15 cellular contexts compared by ENCODE assay signal in the genomic region with DNA sequence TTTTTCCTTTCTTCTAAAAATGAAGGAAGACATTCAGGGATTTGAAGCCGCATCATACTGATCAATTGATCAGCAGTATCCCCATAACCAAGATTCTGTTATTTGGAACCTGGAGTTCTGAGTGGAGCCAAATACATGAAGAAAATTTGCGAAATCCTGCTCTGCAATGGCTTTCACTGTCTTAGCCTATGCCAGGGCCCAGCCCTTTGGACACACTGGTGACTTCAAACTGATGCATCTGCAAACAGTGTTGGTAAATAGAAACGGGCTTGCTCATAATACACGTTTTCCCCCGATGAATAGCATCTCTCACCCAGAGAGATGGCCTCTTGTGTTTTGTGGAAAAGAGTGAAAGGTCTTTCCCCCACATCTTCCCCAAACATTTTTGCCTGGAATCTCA.
A peak's percentile ranks its signal among the peaks of the same experiment; 100 is the strongest.
DNase-seq lines count a peak whose midpoint lies in the region; ATAC-seq, FAIRE-seq and TF ChIP-seq lines count a peak whose summit lies in the region.
"Had no signal": no experiment of that assay in that cellular context is flagged by ENCODE, and none has a peak within 500 bp of the region (broad histone marks: within the 10 kb centered on the region; RNA-seq: fewer than 3 reads in every experiment).

No MANE protein-coding gene starts in this region.

- in situ Hi-C loops in HepG2 (cut with HindIII; ENCODE audit: extremely low pct_ligation_motif_present, low pct_unique_long_range_greater_than_20kb), result no loop called here

- H3K4me2 ChIP-seq in HepG2 (ENCODE audit: low read depth, low read length) (no peak overlapping the region), neuronal stem cell (ENCODE audit: insufficient read depth, low read length, poor library complexity, severe bottlenecking) (no peak overlapping the region)
- H3K4me2 ChIP-seq: GM23338 had no signal

- no peaks in the 10 kb centered on the region for H3K27me3 Mint-ChIP-seq in glutamatergic neuron (ENCODE audit: unreplicated experiment)
- H3K27me3 Mint-ChIP-seq: B cell; CD4-positive, alpha-beta T cell had no signal

- peaks cover 5% of the 10 kb centered on the region for H3K9me3 Mint-ChIP-seq in glutamatergic neuron (ENCODE audit: unreplicated experiment)

- H2AFZ ChIP-seq in HepG2 (ENCODE audit: low read length) (no peak overlapping the region), neuronal stem cell (ENCODE audit: low read length) (peak overlapping the region; percentile 33)
- H2AFZ ChIP-seq: GM23338 had no signal

- no peak overlapping the region for H2BK12ac ChIP-seq in neuronal stem cell (ENCODE audit: low read length)

- H3K23ac ChIP-seq in neuronal stem cell (ENCODE audit: low read depth, low read length, poor library complexity), result no peak overlapping the region

- peaks cover 10% of the 10 kb centered on the region for H3K4me1 ChIP-seq in HepG2 (ENCODE audit: insufficient read depth, low read length)
- peaks cover 0 to 15% of the 10 kb centered on the region in 2 donors for H3K4me1 ChIP-seq in neuronal stem cell (ENCODE audit: control insufficient read depth in 2 of 2, insufficient read depth in 1 of 2, low read depth in 1 of 2, low read length in 2 of 2)

- no peaks in the 10 kb centered on the region for H3K79me2 ChIP-seq in HepG2 (ENCODE audit: insufficient read depth, low read length)

- no peak overlapping the region for H2BK5ac ChIP-seq in neuronal stem cell (ENCODE audit: low read length)

- no peak overlapping the region for H2BK15ac ChIP-seq in neuronal stem cell (ENCODE audit: low read length)

- peak; percentile 15 for FAIRE-seq in HepG2 (lab: Jason Lieb, UNC)
- FAIRE-seq: GM12892 had no signal

- peaks cover 9% of the 10 kb centered on the region for H3K36me3 Mint-ChIP-seq in glutamatergic neuron (ENCODE audit: unreplicated experiment)

- no peaks in the 10 kb centered on the region for H3K79me1 ChIP-seq in neuronal stem cell (ENCODE audit: low read depth, low read length)

- H3K4me3 Mint-ChIP-seq in glutamatergic neuron (ENCODE audit: unreplicated experiment), result no peak overlapping the region
- H3K4me3 Mint-ChIP-seq: B cell; CD4-positive, alpha-beta T cell; GM23338 had no signal

- no peak for TF ChIP-seq RAD21 in HepG2 (CRISPR knock-in tag; IDR thresholded peaks at IDR 0.05)

- POLR2A ChIA-PET in HepG2 (lab: Yijun Ruan, JAX), result no interaction called here

- H2AK5ac ChIP-seq in neuronal stem cell (ENCODE audit: low read depth, low read length), result no peak overlapping the region

- H3K27ac ChIP-seq in HepG2 (ENCODE audit: extremely low read length, insufficient read depth, low read length) (no peak overlapping the region), neuronal stem cell (replicated peaks; ENCODE audit: low read length) (no peak overlapping the region)

- TF ChIP-seq POLR2A in HepG2 (IDR thresholded peaks at IDR 0.05; ENCODE audit: insufficient read depth in 1 of 2, low read depth in 2 of 2, low read length in 2 of 2), result no peak

- no peaks in the 10 kb centered on the region for H4K20me1 ChIP-seq in HepG2 (ENCODE audit: insufficient read depth, low read length)

- TF ChIP-seq EP300 in HepG2 (IDR thresholded peaks at IDR 0.05; ENCODE audit: low read depth in 2 of 2, low read length in 2 of 2) (0 out of 4 replicates have a peak, but pooled peaks of 1 of the 2 experiments have one; percentile 8), HepG2 (CRISPR knock-in tag; IDR thresholded peaks at IDR 0.05; ENCODE audit: borderline replicate concordance) (no peak)

- no peaks in the 10 kb centered on the region for H3K4me1 Mint-ChIP-seq in glutamatergic neuron (ENCODE audit: low read depth, unreplicated experiment)
- H3K4me1 Mint-ChIP-seq: B cell, GM23338 had no signal

- no peak overlapping the region for H3K18ac ChIP-seq in neuronal stem cell (ENCODE audit: low read length)

- 25% methylated on average over 5 of the region's 5 CpGs for WGBS in HepG2 (ENCODE audit: low lambda C conversion rate)
- WGBS in neuronal stem cell (ENCODE audit: extremely low coverage in 2 of 2, insufficient read length in 2 of 2, insufficient replicate concordance in 1 of 2), 2 donors, result no CpG with 5 or more reads among the region's 5 CpGs

- BruUV-seq in HepG2 (replicated peaks; lab: Mats Ljungman, UMichigan), result no TSS peak

- H3K27me3 ChIP-seq in HepG2 (ENCODE audit: control insufficient read depth in 1 of 2, insufficient read depth in 2 of 2, low read length in 2 of 2), result no peaks in the 10 kb centered on the region
- H3K27me3 ChIP-seq in neuronal stem cell (ENCODE audit: control insufficient read depth in 3 of 3, insufficient read depth in 3 of 3, low read depth in 1 of 3, low read length in 3 of 3), result no peaks in the 10 kb centered on the region

- ATAC-seq in HepG2, result peak; percentile 88
- ATAC-seq: GM23338 had no signal

- no peak overlapping the region for H4K91ac ChIP-seq in neuronal stem cell (ENCODE audit: low read depth, low read length, poor library complexity)

- intact Hi-C loops in HepG2 (cut with micrococcal nuclease; ENCODE audit: unreplicated experiment), result no loop called here

- DNase-seq in NCI-H1417 (lab: John Stamatoyannopoulos, UW) (peak in 2 of 3 experiments; percentile 9 to 46), NCI-H1417 treated with DMSO at 0.1 percent for 48 hours (lab: John Stamatoyannopoulos, UW) (no peak), DMS53 treated with DMSO at 0.1 percent for 48 hours (lab: John Stamatoyannopoulos, UW; ENCODE audit: unreplicated experiment) (peak; percentile 7), HepG2 (ENCODE audit: low spot score) (peak; percentile 37), neuronal stem cell (ENCODE audit: low spot score) (no peak), glutamatergic neuron (no peak), T-helper 1 cell (no peak)
- DNase-seq: C1 segment of cervical spinal cord; CD4-positive, alpha-beta T cell; DND-41; GDM1; H7 had no signal

- no peak overlapping the region for H4K8ac ChIP-seq in neuronal stem cell (ENCODE audit: low read depth, low read length)

- H3K9me3 ChIP-seq in HepG2 (ENCODE audit: low read length), result peaks cover 10% of the 10 kb centered on the region; the same call in 1 of the 2 replicates
- peaks cover 1 to 11% of the 10 kb centered on the region in 2 donors for H3K9me3 ChIP-seq in neuronal stem cell (replicated peaks in 1 of 2; ENCODE audit: control insufficient read depth in 2 of 2, insufficient read depth in 1 of 2, low read depth in 1 of 2, low read length in 2 of 2)

- no peak overlapping the region for H3K9ac ChIP-seq in HepG2 (ENCODE audit: insufficient read depth, low read depth, low read length)
- no peak overlapping the region for H3K9ac ChIP-seq in neuronal stem cell (ENCODE audit: low read depth, low read length, poor library complexity)

- H3K36me3 ChIP-seq in HepG2 (replicated peaks in 1 of 2; ENCODE audit: control insufficient read depth in 1 of 2, insufficient read depth in 2 of 2, low read length in 2 of 2) (no peaks in the 10 kb centered on the region), neuronal stem cell (replicated peaks in 1 of 2; ENCODE audit: control insufficient read depth in 2 of 2, insufficient read depth in 2 of 2, low read length in 2 of 2) (no peaks in the 10 kb centered on the region)

- CTCF ChIA-PET in HepG2 (lab: Yijun Ruan, JAX; ENCODE audit: low intra/inter-chr PET ratio, low total read pairs), result no interaction called here

- H3K14ac ChIP-seq in neuronal stem cell (ENCODE audit: low read length), result no peak overlapping the region

- no peak overlapping the region for H3K27ac Mint-ChIP-seq in glutamatergic neuron (ENCODE audit: unreplicated experiment)
- H3K27ac Mint-ChIP-seq: B cell; CD4-positive, alpha-beta T cell; GM23338 had no signal

- H3K4ac ChIP-seq in neuronal stem cell (ENCODE audit: low read length), result no peak overlapping the region

- no peak for TF ChIP-seq CTCF in HepG2 (CRISPR knock-in tag; IDR thresholded peaks at IDR 0.05)
- no peak for TF ChIP-seq CTCF in glutamatergic neuron (IDR thresholded peaks at IDR 0.05; ENCODE audit: partially characterized antibody, unreplicated experiment)

- H3K4me3 ChIP-seq in HepG2 (replicated peaks in 1 of 3; ENCODE audit: insufficient read depth in 1 of 3, low read depth in 2 of 3, low read length in 3 of 3), result no peak overlapping the region
- H3K4me3 ChIP-seq in neuronal stem cell (ENCODE audit: low read length in 2 of 2), result no peak overlapping the region
- H3K4me3 ChIP-seq: GM23338 had no signal

- H2BK120ac ChIP-seq in neuronal stem cell (ENCODE audit: low read depth, low read length), result no peak overlapping the region

TF ChIP-seq in HepG2, 621 proteins besides CTCF, POLR2A, EP300 and RAD21 (continues in another document):
- TF ChIP-seq FOSL2 (CRISPR knock-in tag; IDR thresholded peaks at IDR 0.05) (0 out of 2 replicates have a peak, but pooled peaks have one; percentile 11), CEBPB (IDR thresholded peaks at IDR 0.05; ENCODE audit: borderline replicate concordance, low read depth, low read length) (peak; percentile 65; the same call in 1 of the 2 replicates)
- TF ChIP-seq, protein P1, sequence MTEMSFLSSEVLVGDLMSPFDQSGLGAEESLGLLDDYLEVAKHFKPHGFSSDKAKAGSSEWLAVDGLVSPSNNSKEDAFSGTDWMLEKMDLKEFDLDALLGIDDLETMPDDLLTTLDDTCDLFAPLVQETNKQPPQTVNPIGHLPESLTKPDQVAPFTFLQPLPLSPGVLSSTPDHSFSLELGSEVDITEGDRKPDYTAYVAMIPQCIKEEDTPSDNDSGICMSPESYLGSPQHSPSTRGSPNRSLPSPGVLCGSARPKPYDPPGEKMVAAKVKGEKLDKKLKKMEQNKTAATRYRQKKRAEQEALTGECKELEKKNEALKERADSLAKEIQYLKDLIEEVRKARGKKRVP (CRISPR knock-in tag; IDR thresholded peaks at IDR 0.05), result no peak

Comparison
In these comparisons a context has a peak if more than half of its experiments do, and no peak if none do; other contexts are left out.
1. DNase-seq: peak in NCI-H1417 (2 of 3), DMS53 treated with DMSO at 0.1 percent for 48 hours (single experiment) and HepG2 (single experiment); none in NCI-H1417 treated with DMSO at 0.1 percent for 48 hours (single experiment), neuronal stem cell (single experiment), glutamatergic neuron (single experiment) and T-helper 1 cell (0 of 5).